In the genomic region with DNA sequence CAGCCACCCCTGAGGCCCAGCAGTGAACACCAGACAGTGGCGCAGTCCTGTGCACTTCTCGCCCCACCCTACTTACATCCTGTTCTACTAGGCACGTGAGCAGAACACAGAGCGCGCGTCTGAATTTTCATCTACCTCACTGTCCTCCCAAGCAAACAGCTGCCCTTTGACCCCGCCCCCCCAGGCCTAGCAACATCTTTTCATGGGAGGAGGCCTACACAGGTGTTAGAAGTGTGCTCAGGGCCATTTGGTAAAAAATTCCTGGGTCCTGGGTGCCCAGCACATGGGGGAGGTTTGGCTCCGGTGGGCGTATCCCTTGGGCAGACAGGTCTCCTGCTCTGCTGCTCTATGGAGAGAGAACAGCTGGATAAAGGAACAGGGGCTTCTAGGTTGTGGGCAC, we compare ENCODE assay signal across 16 cellular contexts.
DNase-seq lines count a peak whose midpoint lies in the region; ATAC-seq and TF ChIP-seq lines count a peak whose summit lies in the region.
"Had no signal": no experiment of that assay in that cellular context is flagged by ENCODE, and none has a peak within 500 bp of the region (broad histone marks: within the 10 kb centered on the region; RNA-seq: fewer than 3 reads in every experiment).

No MANE protein-coding gene starts in this region.

- no peak for ATAC-seq in CD4-positive, alpha-beta T cell (ENCODE audit: poor library complexity)

- no peak overlapping the region for H2BK12ac ChIP-seq in neuronal stem cell (ENCODE audit: low read length)

- no peak overlapping the region for H3K4me2 ChIP-seq in neuronal stem cell (ENCODE audit: insufficient read depth, low read length, poor library complexity, severe bottlenecking)

- no peaks in the 10 kb centered on the region for H3K27me3 ChIP-seq in A673 (replicated peaks; ENCODE audit: insufficient read depth, low read depth, low read length, poor library complexity)
- H3K27me3 ChIP-seq in HUES6 (ENCODE audit: control insufficient read depth, insufficient read depth, low read length), result no peaks in the 10 kb centered on the region
- H3K27me3 ChIP-seq in colonic mucosa, result no peaks in the 10 kb centered on the region
- H3K27me3 ChIP-seq in neuronal stem cell (ENCODE audit: control insufficient read depth in 3 of 3, insufficient read depth in 3 of 3, low read depth in 1 of 3, low read length in 3 of 3), result no peaks in the 10 kb centered on the region
- peaks cover 8% of the 10 kb centered on the region for H3K27me3 ChIP-seq in CD4-positive, alpha-beta T cell (ENCODE audit: control insufficient read depth, insufficient read depth, low read length)
- no peaks in the 10 kb centered on the region for H3K27me3 ChIP-seq in right atrium auricular region

- H2AK5ac ChIP-seq in neuronal stem cell (ENCODE audit: low read depth, low read length), result peak overlapping the region; percentile 57

- no peak overlapping the region for H2BK5ac ChIP-seq in neuronal stem cell (ENCODE audit: low read length)

- CTCF ChIA-PET in A673 (lab: Charles Lee), result interaction anchor here (1.0 kb wide), 1 partner anchor 65 kb away, joined by 3 read pairs; no protein-coding TSS in a partner anchor
- CTCF ChIA-PET in CD4-positive, alpha-beta T cell (lab: Charles Lee), result no interaction called here

- H3K27ac Mint-ChIP-seq in CD4-positive, alpha-beta T cell, result no peak overlapping the region
- H3K27ac Mint-ChIP-seq: CD8-positive, alpha-beta memory T cell had no signal

- DNase-seq in A673 (ENCODE audit: low spot score), result peak; percentile 26
- peak; percentile 29 for DNase-seq in colonic mucosa
- no peak for DNase-seq in neuronal stem cell (ENCODE audit: low spot score)
- DNase-seq in CD4-positive, alpha-beta T cell, result no peak
- no peak for DNase-seq in NCI-H345 treated with DMSO at 0.1 percent for 48 hours (lab: John Stamatoyannopoulos, UW; ENCODE audit: unreplicated experiment)
- DNase-seq in right atrium auricular region (ENCODE audit: low spot score), result no peak
- DNase-seq in T1000 (lab: John Stamatoyannopoulos, UW), result no peak
- DNase-seq: CD8-positive, alpha-beta memory T cell; GOT3; NCI-H1105; NCI-H1694; NCI-H345; NCI-H526 treated with DMSO at 0.1 percent for 48 hours; SHP77 had no signal

- no peak overlapping the region for H3K14ac ChIP-seq in neuronal stem cell (ENCODE audit: low read length)

- peak overlapping the region; percentile 61 for H3K4ac ChIP-seq in neuronal stem cell (ENCODE audit: low read length)

- H3K9me3 ChIP-seq in A673 (ENCODE audit: low read depth, low read length, poor library complexity, severe bottlenecking) (no peaks in the 10 kb centered on the region), HUES6 (ENCODE audit: control insufficient read depth, insufficient read depth, low read depth, low read length) (no peaks in the 10 kb centered on the region), colonic mucosa (no peaks in the 10 kb centered on the region), neuronal stem cell (replicated peaks in 1 of 2; ENCODE audit: control insufficient read depth in 2 of 2, insufficient read depth in 1 of 2, low read depth in 1 of 2, low read length in 2 of 2) (no peaks in the 10 kb centered on the region), right atrium auricular region (no peaks in the 10 kb centered on the region)
- H3K9me3 ChIP-seq in CD4-positive, alpha-beta T cell (ENCODE audit: control insufficient read depth, low read length), result no peaks in the 10 kb centered on the region

- H3K4me1 ChIP-seq in A673 (ENCODE audit: insufficient read depth, low read length, poor library complexity, severe bottlenecking), result peaks cover 39% of the 10 kb centered on the region
- H3K4me1 ChIP-seq in HUES6 (ENCODE audit: control insufficient read depth, insufficient read depth, low read length), result peaks cover 13% of the 10 kb centered on the region; the same call in 1 of the 2 replicates
- H3K4me1 ChIP-seq in colonic mucosa, result no peaks in the 10 kb centered on the region
- peaks cover 10 to 15% of the 10 kb centered on the region in 2 donors for H3K4me1 ChIP-seq in neuronal stem cell (ENCODE audit: control insufficient read depth in 2 of 2, insufficient read depth in 1 of 2, low read depth in 1 of 2, low read length in 2 of 2)
- H3K4me1 ChIP-seq in right atrium auricular region, result no peaks in the 10 kb centered on the region

- H3K27me3 Mint-ChIP-seq in CD4-positive, alpha-beta T cell, result peaks cover 20% of the 10 kb centered on the region

- H2BK15ac ChIP-seq in neuronal stem cell (ENCODE audit: low read length), result no peak overlapping the region

- H2AFZ ChIP-seq in neuronal stem cell (ENCODE audit: low read length), result peak overlapping the region; percentile 41

- no CpG with 5 or more reads among the region's 9 CpGs for WGBS in neuronal stem cell (ENCODE audit: extremely low coverage in 2 of 2, insufficient read length in 2 of 2, insufficient replicate concordance in 1 of 2), 2 donors

- POLR2A ChIA-PET in A673 (lab: Charles Lee; ENCODE audit: low non-redundant PET), result no interaction called here
- POLR2A ChIA-PET in CD4-positive, alpha-beta T cell (lab: Charles Lee), result no interaction called here

- no peak overlapping the region for H3K4me3 Mint-ChIP-seq in CD4-positive, alpha-beta T cell
- H3K4me3 Mint-ChIP-seq: CD8-positive, alpha-beta memory T cell had no signal

- H2BK120ac ChIP-seq in neuronal stem cell (ENCODE audit: low read depth, low read length), result no peak overlapping the region

- no peak overlapping the region for H4K91ac ChIP-seq in neuronal stem cell (ENCODE audit: low read depth, low read length, poor library complexity)

- no peak overlapping the region for H3K23ac ChIP-seq in neuronal stem cell (ENCODE audit: low read depth, low read length, poor library complexity)

- H3K4me3 ChIP-seq in A673 (ENCODE audit: low read depth, low read length, poor library complexity, severe bottlenecking) (no peak overlapping the region), HUES6 (ENCODE audit: low read depth, low read length) (no peak overlapping the region), colonic mucosa (no peak overlapping the region), neuronal stem cell (ENCODE audit: low read length in 2 of 2) (no peak overlapping the region), right atrium auricular region (no peak overlapping the region)

- H3K27ac ChIP-seq in A673 (ENCODE audit: low read depth, low read length, poor library complexity, severe bottlenecking), result no peak overlapping the region
- H3K27ac ChIP-seq in HUES6 (ENCODE audit: low read depth, low read length), result peak overlapping the region; percentile 58; the same call in 1 of the 2 replicates
- no peak overlapping the region for H3K27ac ChIP-seq in colonic mucosa
- H3K27ac ChIP-seq in neuronal stem cell (replicated peaks; ENCODE audit: low read length), result no peak overlapping the region
- H3K27ac ChIP-seq in CD4-positive, alpha-beta T cell (ENCODE audit: low read depth, low read length), result no peak overlapping the region
- H3K27ac ChIP-seq in right atrium auricular region, result no peak overlapping the region
- H3K27ac ChIP-seq: 22Rv1 had no signal

- peak overlapping the region; percentile 5 for H3K9ac ChIP-seq in HUES6 (ENCODE audit: low read length)
- H3K9ac ChIP-seq in colonic mucosa (ENCODE audit: low read depth in 2 of 2, low read length in 2 of 2), result no peak overlapping the region
- no peak overlapping the region for H3K9ac ChIP-seq in neuronal stem cell (ENCODE audit: low read depth, low read length, poor library complexity)

- TF ChIP-seq CTCF in A673 (conservative IDR thresholded peaks at IDR 0.05; ENCODE audit: low read depth, low read length) (no peak), colonic mucosa (IDR thresholded peaks at IDR 0.05) (no peak), right atrium auricular region (IDR thresholded peaks at IDR 0.05) (no peak)
- no peak for TF ChIP-seq CTCF in CD4-positive, alpha-beta T cell (IDR thresholded peaks at IDR 0.05)

- H4K8ac ChIP-seq in neuronal stem cell (ENCODE audit: low read depth, low read length), result no peak overlapping the region

- H3K36me3 Mint-ChIP-seq in CD4-positive, alpha-beta T cell (ENCODE audit: low read depth), result no peaks in the 10 kb centered on the region

- H3K36me3 ChIP-seq in A673 (ENCODE audit: insufficient read depth, low read length, poor library complexity, severe bottlenecking), result no peaks in the 10 kb centered on the region
- no peaks in the 10 kb centered on the region for H3K36me3 ChIP-seq in HUES6 (ENCODE audit: control insufficient read depth, insufficient read depth, low read length)
- no peaks in the 10 kb centered on the region for H3K36me3 ChIP-seq in colonic mucosa
- H3K36me3 ChIP-seq in neuronal stem cell (replicated peaks in 1 of 2; ENCODE audit: control insufficient read depth in 2 of 2, insufficient read depth in 2 of 2, low read length in 2 of 2), result peaks cover 6 to 9% of the 10 kb centered on the region in 2 donors
- H3K36me3 ChIP-seq in right atrium auricular region, result no peaks in the 10 kb centered on the region

- H3K9me3 Mint-ChIP-seq in CD4-positive, alpha-beta T cell, result no peaks in the 10 kb centered on the region
- H3K9me3 Mint-ChIP-seq: CD8-positive, alpha-beta memory T cell had no signal

- no peaks in the 10 kb centered on the region for H3K79me1 ChIP-seq in neuronal stem cell (ENCODE audit: low read depth, low read length)

- H3K18ac ChIP-seq in neuronal stem cell (ENCODE audit: low read length), result peak overlapping the region; percentile 73

- BruUV-seq in A673 (replicated peaks; lab: Mats Ljungman, UMichigan), result no TSS peak

- intact Hi-C loops in A673 (cut with micrococcal nuclease; ENCODE audit: unreplicated experiment) (loop anchor here (10.0 kb wide), 1 partner anchor 396 kb away; no protein-coding TSS in a partner anchor), colonic mucosa (cut with DNase I) (no loop called here)
- intact Hi-C loops in CD4-positive, alpha-beta T cell (cut with DNase I, micrococcal nuclease), result no loop called here

- H3K4me1 Mint-ChIP-seq in CD4-positive, alpha-beta T cell (ENCODE audit: low read depth), result no peaks in the 10 kb centered on the region
- H3K4me1 Mint-ChIP-seq: CD8-positive, alpha-beta memory T cell had no signal

Comparison
In these comparisons a context has a peak if more than half of its experiments do, and no peak if none do; other contexts are left out.
1. DNase-seq: peak in A673 (single experiment) and colonic mucosa (single experiment); none in neuronal stem cell (single experiment), CD4-positive, alpha-beta T cell (0 of 10), NCI-H345 treated with DMSO at 0.1 percent for 48 hours (single experiment), right atrium auricular region (single experiment) and T1000 (single experiment).